In genomic region chr21:34544032-34544496, GRCh38 we compare ENCODE assay signal across 8 cellular contexts. TPM values are rescaled to one million over a fixed set of nuclear protein-coding genes. Genes with fewer than 3 reads are reported as not detected.
DNase-seq lines count a peak whose midpoint lies in the region; ATAC-seq and TF ChIP-seq lines count a peak whose summit lies in the region.

No MANE protein-coding gene starts in this region.

- H3K36me3 ChIP-seq in CD8-positive, alpha-beta T cell (ENCODE audit: insufficient read depth, low read length) = no peaks in the 10 kb centered on the region
- H3K36me3 ChIP-seq in PC-9 (ENCODE audit: low read depth) = no peaks in the 10 kb centered on the region
- H3K36me3 ChIP-seq in hepatocyte (replicated peaks; ENCODE audit: insufficient read depth, low read depth) = no peaks in the 10 kb centered on the region

- H3K4me3 ChIP-seq in CD8-positive, alpha-beta T cell (ENCODE audit: low read depth, low read length) = no peak overlapping the region
- H3K4me3 ChIP-seq in PC-9 (peak overlapping the region; percentile 19; the same call in 1 of the 2 replicates), hepatocyte (no peak overlapping the region)

- peak in 2 of 7 experiments; percentile 33 to 34 for DNase-seq in CD8-positive, alpha-beta T cell
- peak; percentile 83 for DNase-seq in HEK293T (ENCODE audit: extremely low spot score)
- DNase-seq in PC-9 = peak; percentile 46 to 61
- peak; percentile 36 for DNase-seq in activated naive CD8-positive, alpha-beta T cell treated with anti-CD3 and anti-CD28 coated beads for 36 hours
- peak; percentile 91 for DNase-seq in hepatocyte (ENCODE audit: low spot score)
- peak; percentile 11 to 26 (median 22) for DNase-seq in stimulated activated CD4-positive, alpha-beta T cell treated with anti-CD3 and anti-CD28 coated beads, Interleukin-1b, Interleukin-23, amount 100 ng/mL, for 24 hours (ENCODE audit: low read depth in 4 of 4, low spot score in 1 of 4)
- DNase-seq in midbrain (lab: John Stamatoyannopoulos, UW) = no peak
- DNase-seq in effector CD8-positive, alpha-beta T cell (lab: John Stamatoyannopoulos, UW) = no peak

- intact Hi-C loops in CD8-positive, alpha-beta T cell (cut with DNase I, micrococcal nuclease) = no loop called here
- intact Hi-C loops in PC-9 (cut with micrococcal nuclease; ENCODE audit: unreplicated experiment) = loop anchor here (2.0 kb wide), 1 partner anchor 59 kb away; no protein-coding TSS in a partner anchor

- H4K20me1 ChIP-seq in PC-9 (ENCODE audit: insufficient read depth) (no peaks in the 10 kb centered on the region), hepatocyte (ENCODE audit: insufficient read depth, poor library complexity, severe bottlenecking) (no peaks in the 10 kb centered on the region)

- peaks cover 3% of the 10 kb centered on the region for H3K4me1 Mint-ChIP-seq in CD8-positive, alpha-beta T cell (ENCODE audit: low read depth)
- peaks cover 10% of the 10 kb centered on the region for H3K4me1 Mint-ChIP-seq in activated naive CD8-positive, alpha-beta T cell treated with anti-CD3 and anti-CD28 coated beads for 36 hours

- CTCF ChIA-PET in CD8-positive, alpha-beta T cell (lab: Charles Lee) = interaction anchor here (0.9 kb wide), 1 partner anchor 12 kb away, joined by 3 read pairs; no protein-coding TSS in a partner anchor
- CTCF ChIA-PET in HEK293T (lab: Yijun Ruan, JAX) (interaction anchor here (0.5 to 2.0 kb wide), 4 partner anchors 26 to 446 kb away, joined by 3 to 9 read pairs (median 4); no protein-coding TSS in a partner anchor), PC-9 (lab: Charles Lee) (interaction anchor here (1.0 to 1.7 kb wide), 2 partner anchors 18 to 58 kb away, joined by 3 to 5 read pairs; no protein-coding TSS in a partner anchor)

- no peaks in the 10 kb centered on the region for H3K9me3 Mint-ChIP-seq in CD8-positive, alpha-beta T cell
- H3K9me3 Mint-ChIP-seq in activated naive CD8-positive, alpha-beta T cell treated with anti-CD3 and anti-CD28 coated beads for 36 hours = peaks cover 2% of the 10 kb centered on the region

- POLR2A ChIA-PET in CD8-positive, alpha-beta T cell (lab: Charles Lee) = no interaction called here
- POLR2A ChIA-PET in HEK293T (lab: Yijun Ruan, JAX) = no interaction called here
- POLR2A ChIA-PET in PC-9 (lab: Charles Lee; ENCODE audit: unreplicated experiment) = no interaction called here

- peaks cover 5% of the 10 kb centered on the region for H3K36me3 Mint-ChIP-seq in CD8-positive, alpha-beta T cell
- peaks cover 12% of the 10 kb centered on the region for H3K36me3 Mint-ChIP-seq in activated naive CD8-positive, alpha-beta T cell treated with anti-CD3 and anti-CD28 coated beads for 36 hours

- no TSS peak for BruUV-seq in PC-9 (replicated peaks; lab: Mats Ljungman, UMichigan)

- H3K9me2 ChIP-seq in PC-9 (ENCODE audit: insufficient read depth) = no peaks in the 10 kb centered on the region
- H3K9me2 ChIP-seq in hepatocyte (replicated peaks; ENCODE audit: insufficient read depth) = no peaks in the 10 kb centered on the region

- no peak overlapping the region for H2AFZ ChIP-seq in PC-9
- no peak overlapping the region for H2AFZ ChIP-seq in hepatocyte

- H3F3A ChIP-seq in PC-9 (ENCODE audit: insufficient read depth, low read depth) = peaks cover 35% of the 10 kb centered on the region

- H3K4me2 ChIP-seq in PC-9 (peak overlapping the region; percentile 76), hepatocyte (no peak overlapping the region)

- H3K27ac Mint-ChIP-seq in CD8-positive, alpha-beta T cell = no peak overlapping the region
- H3K27ac Mint-ChIP-seq in activated naive CD8-positive, alpha-beta T cell treated with anti-CD3 and anti-CD28 coated beads for 36 hours = no peak overlapping the region

- H3K27ac ChIP-seq in CD8-positive, alpha-beta T cell (ENCODE audit: low read depth, low read length) = no peak overlapping the region
- H3K27ac ChIP-seq in PC-9 = peak overlapping the region; percentile 100
- peak overlapping the region; percentile 72 for H3K27ac ChIP-seq in hepatocyte

- peak; percentile 34 for TF ChIP-seq CTCF in CD8-positive, alpha-beta T cell (IDR thresholded peaks at IDR 0.05)
- peak; percentile 63 for TF ChIP-seq CTCF in PC-9 (conservative IDR thresholded peaks at IDR 0.05)
- TF ChIP-seq CTCF in hepatocyte (IDR thresholded peaks at IDR 0.05; ENCODE audit: poor library complexity) = peak; percentile 54

- H3K4me1 ChIP-seq in CD8-positive, alpha-beta T cell (ENCODE audit: insufficient read depth, low read length) = no peaks in the 10 kb centered on the region
- H3K4me1 ChIP-seq in PC-9 (replicated peaks; ENCODE audit: insufficient read depth) = peaks cover 50% of the 10 kb centered on the region
- peaks cover 20% of the 10 kb centered on the region for H3K4me1 ChIP-seq in hepatocyte (ENCODE audit: insufficient read depth)

- no peaks in the 10 kb centered on the region for H3K27me3 ChIP-seq in CD8-positive, alpha-beta T cell (ENCODE audit: insufficient read depth, low read length)
- H3K27me3 ChIP-seq in PC-9 (ENCODE audit: insufficient read depth, low read depth) (no peaks in the 10 kb centered on the region), hepatocyte (no peaks in the 10 kb centered on the region)

- no peak overlapping the region for H3K4me3 Mint-ChIP-seq in CD8-positive, alpha-beta T cell
- H3K4me3 Mint-ChIP-seq in activated naive CD8-positive, alpha-beta T cell treated with anti-CD3 and anti-CD28 coated beads for 36 hours = no peak overlapping the region

- H3K9me3 ChIP-seq in CD8-positive, alpha-beta T cell (ENCODE audit: low read length) = no peaks in the 10 kb centered on the region
- no peaks in the 10 kb centered on the region for H3K9me3 ChIP-seq in PC-9 (ENCODE audit: insufficient read depth, low read depth)
- no peaks in the 10 kb centered on the region for H3K9me3 ChIP-seq in hepatocyte (ENCODE audit: low read depth)

- 77% methylated on average over 7 of the region's 7 CpGs for WGBS in hepatocyte (ENCODE audit: low lambda C conversion rate, missing lambda C conversion rate)

- H3K79me2 ChIP-seq in PC-9 (ENCODE audit: low read depth) (no peaks in the 10 kb centered on the region), hepatocyte (no peaks in the 10 kb centered on the region)

- H3K27me3 Mint-ChIP-seq in CD8-positive, alpha-beta T cell (ENCODE audit: low read depth) = no peaks in the 10 kb centered on the region
- H3K27me3 Mint-ChIP-seq in activated naive CD8-positive, alpha-beta T cell treated with anti-CD3 and anti-CD28 coated beads for 36 hours = no peaks in the 10 kb centered on the region

- no peak for ATAC-seq in CD8-positive, alpha-beta T cell

TF ChIP-seq in HEK293T, 16 proteins besides CTCF, POLR2A, EP300 and RAD21:
- TF ChIP-seq PKNOX1 (IDR thresholded peaks at IDR 0.05) (no peak), ARNT (IDR thresholded peaks at IDR 0.05) (no peak), SP1 (IDR thresholded peaks at IDR 0.05) (no peak), NFRKB (IDR thresholded peaks at IDR 0.05) (no peak), SUZ12 (IDR thresholded peaks at IDR 0.05) (no peak), FOXA1 (IDR thresholded peaks at IDR 0.05) (no peak), LEF1 (IDR thresholded peaks at IDR 0.05; ENCODE audit: borderline replicate concordance) (no peak), BHLHE40 (IDR thresholded peaks at IDR 0.05; ENCODE audit: borderline replicate concordance) (no peak), L3MBTL2 (conservative IDR thresholded peaks at IDR 0.05) (no peak), HDGF (IDR thresholded peaks at IDR 0.05; ENCODE audit: borderline replicate concordance) (no peak), TARDBP (IDR thresholded peaks at IDR 0.05) (no peak), ZNF384 (IDR thresholded peaks at IDR 0.05) (no peak), FOXK2 (IDR thresholded peaks at IDR 0.05) (no peak), CTBP1 (IDR thresholded peaks at IDR 0.05; ENCODE audit: borderline replicate concordance) (no peak), FOXM1 (IDR thresholded peaks at IDR 0.05; ENCODE audit: borderline replicate concordance) (no peak), ELF4 (IDR thresholded peaks at IDR 0.05) (no peak)

RNA-seq across cellular contexts. Expression of gene KCNE1, which starts 32.1 kb away (rescaled TPM):
- total RNA-seq in CD8-positive, alpha-beta T cell = not detected
- total RNA-seq in PC-9 (2021) (0.31 and 0.45 TPM in 2 replicates), hepatocyte (0.32 and 1.1 TPM in 2 replicates)
- total RNA-seq in activated naive CD8-positive, alpha-beta T cell treated with anti-CD3 and anti-CD28 coated beads for 36 hours = under 1 TPM in 1 of 2 experiments, not detected in 1; 0.14 TPM
- 0.48 and 1.3 TPM in 2 replicates for polyA plus RNA-seq in hepatocyte

Comparison
In these comparisons a context has a peak if more than half of its experiments do, and no peak if none do; other contexts are left out.
1. DNase-seq: peak in HEK293T (single experiment), PC-9 (2 of 2), activated naive CD8-positive, alpha-beta T cell treated with anti-CD3 and anti-CD28 coated beads for 36 hours (single experiment), hepatocyte (single experiment) and stimulated activated CD4-positive, alpha-beta T cell treated with anti-CD3 and anti-CD28 coated beads, Interleukin-1b, Interleukin-23, amount 100 ng/mL, for 24 hours (4 of 4); none in midbrain (single experiment) and effector CD8-positive, alpha-beta T cell (single experiment).
2. Peak in every context shown above with its lines, with median percentiles within 50 percentile points of each other: CTCF ChIP-seq.